Comparison of ENCODE assay signal across 8 cellular contexts in genomic region chr1:108962681-108963051, GRCh38. TPM values are rescaled to one million over a fixed set of nuclear protein-coding genes. Genes with fewer than 3 reads are reported as not detected.
DNase-seq lines count a peak whose midpoint lies in the region; TF ChIP-seq lines count a peak whose summit lies in the region.

No MANE protein-coding gene starts in this region.

- no peak overlapping the region for H4K8ac ChIP-seq in mesendoderm (ENCODE audit: low read depth, low read length)

- H3K18ac ChIP-seq in mesendoderm (ENCODE audit: low read length), result no peak overlapping the region

- H3K36me3 ChIP-seq in SJCRH30, result no peaks in the 10 kb centered on the region
- no peaks in the 10 kb centered on the region for H3K36me3 ChIP-seq in mesendoderm (ENCODE audit: control insufficient read depth, insufficient read depth, low read length)
- no peaks in the 10 kb centered on the region for H3K36me3 ChIP-seq in testis (ENCODE audit: low read depth, missing control alignments)

- TF ChIP-seq POLR2A in testis (IDR thresholded peaks at IDR 0.05), result no peak

- H2AK5ac ChIP-seq in mesendoderm (ENCODE audit: low read length), result no peak overlapping the region

- H4K5ac ChIP-seq in mesendoderm (ENCODE audit: low read length), result no peak overlapping the region

- peak overlapping the region; percentile 95 for H3K56ac ChIP-seq in mesendoderm (ENCODE audit: low read length)

- H3K79me1 ChIP-seq in mesendoderm (ENCODE audit: low read length), result peaks cover 2% of the 10 kb centered on the region

- peak overlapping the region; percentile 48 for H3K23ac ChIP-seq in mesendoderm (ENCODE audit: low read length)

- DNase-seq in NCI-H146 (lab: John Stamatoyannopoulos, UW), result peak; percentile 54
- no peak for DNase-seq in NCI-H146 treated with DMSO at 0.1 percent for 48 hours (lab: John Stamatoyannopoulos, UW; ENCODE audit: unreplicated experiment)
- DNase-seq in SJCRH30, result peak in 1 of 2 experiments; percentile 7
- peak in 2 of 61 donors; percentile 7 to 11 for DNase-seq in caudate nucleus (lab: John Stamatoyannopoulos, UW)
- no peak for DNase-seq in mesendoderm
- DNase-seq in testis, result peak; percentile 50
- no peak for DNase-seq in hippocampal formation (lab: John Stamatoyannopoulos, UW)
- DNase-seq in MV-4-11 (lab: John Stamatoyannopoulos, UW), result no peak

- H3K4me1 ChIP-seq in SJCRH30 (no peaks in the 10 kb centered on the region), mesendoderm (ENCODE audit: control insufficient read depth, low read depth, low read length) (peaks cover 4% of the 10 kb centered on the region), testis (peaks cover 17% of the 10 kb centered on the region)

- no peaks in the 10 kb centered on the region for H3K9me3 ChIP-seq in SJCRH30 (replicated peaks)
- H3K9me3 ChIP-seq in testis, result no peaks in the 10 kb centered on the region

- H2BK5ac ChIP-seq in mesendoderm (ENCODE audit: low read length), result no peak overlapping the region

- H3K27me3 ChIP-seq in SJCRH30 (no peaks in the 10 kb centered on the region), mesendoderm (ENCODE audit: insufficient read depth, low read length, poor library complexity) (no peaks in the 10 kb centered on the region), testis (no peaks in the 10 kb centered on the region)

- no CpG with 5 or more reads among the region's 12 CpGs for WGBS in mesendoderm (ENCODE audit: extremely low coverage, insufficient coverage, low lambda C conversion rate)
- WGBS in testis, 2 donors, result 9 to 14% methylated on average over 12 of the region's 12 CpGs

- H3K4me3 ChIP-seq in SJCRH30 (peak overlapping the region; percentile 76), mesendoderm (ENCODE audit: low read length) (peak overlapping the region; percentile 86), testis (peak overlapping the region; percentile 77 to 95)

- H3K4ac ChIP-seq in mesendoderm (ENCODE audit: low read depth, low read length), result peak overlapping the region; percentile 75

- H2BK120ac ChIP-seq in mesendoderm (ENCODE audit: low read depth, low read length), result no peak overlapping the region

- peak overlapping the region; percentile 92 for H3K9ac ChIP-seq in mesendoderm (ENCODE audit: low read length)

- no peak for TF ChIP-seq CTCF in testis (IDR thresholded peaks at IDR 0.05)

- peak overlapping the region; percentile 64 for H3K27ac ChIP-seq in SJCRH30
- H3K27ac ChIP-seq in caudate nucleus (ENCODE audit: low read depth, low read length), result peak overlapping the region; percentile 93
- no peak overlapping the region for H3K27ac ChIP-seq in mesendoderm (ENCODE audit: low read depth, low read length)
- peak overlapping the region; percentile 92 to 98 for H3K27ac ChIP-seq in testis

- intact Hi-C loops in testis (cut with DNase I; ENCODE audit: low total_unique reads), result no loop called here

- H3K79me2 ChIP-seq in mesendoderm (ENCODE audit: control insufficient read depth, insufficient read depth, low read length), result no peaks in the 10 kb centered on the region

- no peak overlapping the region for H2BK15ac ChIP-seq in mesendoderm (replicated peaks; ENCODE audit: low read depth)

- H3K4me2 ChIP-seq in mesendoderm (ENCODE audit: low read length), result peak overlapping the region; percentile 66

RNA-seq across cellular contexts. Expression of gene CLCC1, which starts 0.6 kb away (rescaled TPM):
- total RNA-seq in SJCRH30 (2014; rRNA removed; shearing (Covaris generic)), result 23.8 and 27.7 TPM in 2 replicates
- 13.3 TPM for polyA plus RNA-seq in mesendoderm (2013, experiment 1 of 2)
- polyA plus RNA-seq in mesendoderm (2013, experiment 2 of 2), result 12.5 TPM
- 10 to 100 TPM; 23.6 to 34.6 TPM for total RNA-seq in testis
- 16.4 TPM for polyA plus RNA-seq in testis (ENCODE audit: insufficient read depth, low read depth, low replicate concordance)

Comparison
In these comparisons a context has a peak if more than half of its experiments do, and no peak if none do; other contexts are left out.
1. DNase-seq: peak in NCI-H146 (single experiment) and testis (single experiment); none in NCI-H146 treated with DMSO at 0.1 percent for 48 hours (single experiment), mesendoderm (single experiment), hippocampal formation (0 of 2) and MV-4-11 (single experiment).
2. Peak in every context shown above with its lines, with median percentiles within 50 percentile points of each other: H3K4me3 ChIP-seq.